16 cellular contexts compared by ENCODE assay signal in the genomic region with DNA sequence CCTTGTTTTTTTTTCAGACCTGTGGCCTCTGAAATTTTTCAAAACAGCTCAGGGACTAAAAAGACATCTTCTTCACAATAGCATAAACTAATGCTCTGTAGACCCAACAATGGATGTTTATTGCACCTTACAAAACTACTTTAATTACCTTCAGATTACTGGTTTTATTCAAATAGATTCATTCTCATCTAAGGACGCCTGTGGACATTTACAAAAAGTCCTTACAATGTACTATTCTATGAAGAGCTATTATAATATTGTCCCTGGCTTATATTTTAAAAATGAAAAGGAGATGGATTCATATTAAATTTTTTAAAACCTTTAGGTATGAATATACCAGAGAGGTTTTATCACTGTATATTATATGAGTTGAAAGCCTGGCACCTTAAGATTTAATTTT.
DNase-seq lines count a peak whose midpoint lies in the region; ATAC-seq, FAIRE-seq and TF ChIP-seq lines count a peak whose summit lies in the region.
"Had no signal": no experiment of that assay in that cellular context is flagged by ENCODE, and none has a peak within 500 bp of the region (broad histone marks: within the 10 kb centered on the region; RNA-seq: fewer than 3 reads in every experiment).

No MANE protein-coding gene starts in this region.

- H3K4me3 Mint-ChIP-seq in activated naive CD4-positive, alpha-beta T cell treated with anti-CD3 and anti-CD28 coated beads, Interleukin-2, amount 10 ng/mL, durations not matched to agents 7 days and 5 days: no peak overlapping the region
- H3K4me3 Mint-ChIP-seq: CD4-positive, alpha-beta memory T cell had no signal

- CTCF ChIA-PET in A549 (lab: Yijun Ruan, JAX): no interaction called here
- CTCF ChIA-PET in HCT116 (lab: Charles Lee): no interaction called here
- CTCF ChIA-PET in activated naive CD4-positive, alpha-beta T cell treated with anti-CD3 and anti-CD28 coated beads, Interleukin-2, amount 10 ng/mL, durations not matched to agents 7 days and 5 days (lab: Charles Lee): interaction anchor here (1.1 kb wide), 1 partner anchor 24 kb away, joined by 4 read pairs; no protein-coding TSS in a partner anchor

- intact Hi-C loops in HCT116 (cut with micrococcal nuclease): no loop called here

- H3K9me3 Mint-ChIP-seq in activated naive CD4-positive, alpha-beta T cell treated with anti-CD3 and anti-CD28 coated beads, Interleukin-2, amount 10 ng/mL, durations not matched to agents 7 days and 5 days: no peaks in the 10 kb centered on the region
- H3K9me3 Mint-ChIP-seq: CD4-positive, alpha-beta memory T cell had no signal

- no peak for ATAC-seq in A549
- no peak for ATAC-seq in HCT116

- H3K27me3 Mint-ChIP-seq in activated naive CD4-positive, alpha-beta T cell treated with anti-CD3 and anti-CD28 coated beads, Interleukin-2, amount 10 ng/mL, durations not matched to agents 7 days and 5 days: no peaks in the 10 kb centered on the region

- WGBS in A549 (ENCODE audit: missing lambda C conversion rate): 94% methylated on average over 1 of the region's 1 CpG

- no TSS peak for BruUV-seq in HCT116 (replicated peaks; lab: Mats Ljungman, UMichigan)

- H3K79me2 ChIP-seq in HCT116 (ENCODE audit: insufficient read depth, low read length): no peaks in the 10 kb centered on the region

- H3K4me2 ChIP-seq in A549 (peak overlapping the region; percentile 37; the same call in 1 of the 3 replicates), HCT116 (ENCODE audit: low read length) (no peak overlapping the region)

- no peak for TF ChIP-seq RAD21 in A549 (conservative IDR thresholded peaks at IDR 0.05 in 1 of 2, IDR thresholded peaks at IDR 0.05 in 1 of 2)
- TF ChIP-seq RAD21 in HCT116 (IDR thresholded peaks at IDR 0.05; ENCODE audit: low read depth): no peak

- H3K4me1 ChIP-seq in A549 (peaks cover 48% of the 10 kb centered on the region), HCT116 (ENCODE audit: control insufficient read depth in 1 of 2, insufficient read depth in 2 of 2, low read length in 2 of 2) (peaks cover 4 to 9% of the 10 kb centered on the region in 2 experiments; a peak in 3 of 4 replicates)
- H3K4me1 ChIP-seq: Caco-2 had no signal

- RAD21 ChIA-PET in HCT116 (lab: Charles Lee; ENCODE audit: low non-redundant PET in 1 of 2, low total read pairs in 2 of 2, uncharacterized antibody in 2 of 2, unreplicated experiment in 2 of 2): no interaction called here

- H4K20me1 ChIP-seq in HCT116 (ENCODE audit: insufficient read depth): no peaks in the 10 kb centered on the region

- H3K27me3 ChIP-seq in HCT116 (ENCODE audit: insufficient read depth, low read length): no peaks in the 10 kb centered on the region

- H3K36me3 Mint-ChIP-seq in activated naive CD4-positive, alpha-beta T cell treated with anti-CD3 and anti-CD28 coated beads, Interleukin-2, amount 10 ng/mL, durations not matched to agents 7 days and 5 days: no peaks in the 10 kb centered on the region
- H3K36me3 Mint-ChIP-seq: CD4-positive, alpha-beta memory T cell had no signal

- H3K36me3 ChIP-seq in HCT116 (ENCODE audit: control insufficient read depth in 1 of 2, insufficient read depth in 2 of 2, low read length in 2 of 2): no peaks in the 10 kb centered on the region
- H3K36me3 ChIP-seq: HAP-1 had no signal

- 0 out of 2 replicates have a peak, but pooled peaks cover 2% of the 10 kb centered on the region for H3K9me2 ChIP-seq in HCT116 (ENCODE audit: insufficient read depth)

- H2AFZ ChIP-seq in HCT116 (ENCODE audit: low read depth, low read length, poor library complexity, severe bottlenecking): peak overlapping the region; percentile 74

- TF ChIP-seq POLR2A in A549 (IDR thresholded peaks at IDR 0.05; ENCODE audit: low read length) (no peak), HCT116 (IDR thresholded peaks at IDR 0.05; ENCODE audit: borderline replicate concordance, extremely low read depth, insufficient read depth, insufficient read length) (no peak)

- TF ChIP-seq EP300 in A549 (IDR thresholded peaks at IDR 0.05): no peak

- DNase-seq in A549 (ENCODE audit: low read depth in 1 of 2, low spot score in 1 of 2) (no peak), HCT116 (ENCODE audit: low read depth, low spot score) (no peak), NCI-H2081 treated with DMSO at 0.1 percent for 48 hours (lab: John Stamatoyannopoulos, UW) (peak; percentile 21), NCI-H1092 (lab: John Stamatoyannopoulos, UW) (no peak)
- no peak for DNase-seq in effector CD4-positive, alpha-beta T cell
- no peak for DNase-seq in activated naive CD4-positive, alpha-beta T cell treated with anti-CD3 and anti-CD28 coated beads, Interleukin-2, amount 10 ng/mL, durations not matched to agents 7 days and 5 days
- DNase-seq: 8988T; C1 segment of cervical spinal cord; Caco-2; CD4-positive, alpha-beta memory T cell; DMS153; DND-41; GOT3 had no signal

- H3K4me1 Mint-ChIP-seq in activated naive CD4-positive, alpha-beta T cell treated with anti-CD3 and anti-CD28 coated beads, Interleukin-2, amount 10 ng/mL, durations not matched to agents 7 days and 5 days: no peaks in the 10 kb centered on the region
- H3K4me1 Mint-ChIP-seq: CD4-positive, alpha-beta memory T cell had no signal

- FAIRE-seq in A549 (lab: Jason Lieb, UNC): no peak
- FAIRE-seq: G401.6, GM12892 had no signal

- H3K27ac ChIP-seq in A549: peak overlapping the region; percentile 29 to 56; a peak in 2 of 6 replicates
- no peak overlapping the region for H3K27ac ChIP-seq in HCT116 (ENCODE audit: low read depth, low read length)

- H3K9me3 ChIP-seq in A549: no peaks in the 10 kb centered on the region
- H3K9me3 ChIP-seq in HCT116 (ENCODE audit: control insufficient read depth in 1 of 2, insufficient read depth in 1 of 2, low read depth in 1 of 2, low read length in 2 of 2): no peaks in the 10 kb centered on the region
- H3K9me3 ChIP-seq: Caco-2, HAP-1 had no signal

- POLR2A ChIA-PET in A549 (lab: Yijun Ruan, JAX) (no interaction called here), HCT116 (lab: Charles Lee) (no interaction called here)

- no peak overlapping the region for H3K27ac Mint-ChIP-seq in activated naive CD4-positive, alpha-beta T cell treated with anti-CD3 and anti-CD28 coated beads, Interleukin-2, amount 10 ng/mL, durations not matched to agents 7 days and 5 days
- H3K27ac Mint-ChIP-seq: CD4-positive, alpha-beta memory T cell had no signal

- no peak overlapping the region for H3K9ac ChIP-seq in HCT116 (ENCODE audit: low read length)

- no peak for TF ChIP-seq CTCF in A549 (IDR thresholded peaks at IDR 0.05)
- TF ChIP-seq CTCF in HCT116 (IDR thresholded peaks at IDR 0.05 in 2 of 3, conservative IDR thresholded peaks at IDR 0.05 in 1 of 3; ENCODE audit: borderline replicate concordance in 1 of 3, insufficient read depth in 1 of 3, low read depth in 2 of 3, low read length in 2 of 3): no peak

- H3K4me3 ChIP-seq in A549 (no peak overlapping the region), HCT116 (replicated peaks in 1 of 2; ENCODE audit: low read depth in 1 of 2, low read length in 2 of 2) (no peak overlapping the region)
- H3K4me3 ChIP-seq: HAP-1 had no signal

TF ChIP-seq in A549, 52 proteins besides CTCF, POLR2A, EP300 and RAD21 (continues in another document):
- TF ChIP-seq MAFK (IDR thresholded peaks at IDR 0.05; ENCODE audit: partially characterized antibody) (no peak), FOXS1 (CRISPR knock-in tag; IDR thresholded peaks at IDR 0.05) (no peak), KDM1A (IDR thresholded peaks at IDR 0.05; ENCODE audit: low read depth) (no peak), TP53 (CRISPR knock-in tag; IDR thresholded peaks at IDR 0.05) (no peak)
- TF ChIP-seq, protein P1, sequence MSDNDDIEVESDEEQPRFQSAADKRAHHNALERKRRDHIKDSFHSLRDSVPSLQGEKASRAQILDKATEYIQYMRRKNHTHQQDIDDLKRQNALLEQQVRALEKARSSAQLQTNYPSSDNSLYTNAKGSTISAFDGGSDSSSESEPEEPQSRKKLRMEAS (IDR thresholded peaks at IDR 0.05): no peak
- TF ChIP-seq, protein P2, sequence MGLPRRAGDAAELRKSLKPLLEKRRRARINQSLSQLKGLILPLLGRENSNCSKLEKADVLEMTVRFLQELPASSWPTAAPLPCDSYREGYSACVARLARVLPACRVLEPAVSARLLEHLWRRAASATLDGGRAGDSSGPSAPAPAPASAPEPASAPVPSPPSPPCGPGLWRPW (IDR thresholded peaks at IDR 0.05): no peak
- TF ChIP-seq, protein P3, sequence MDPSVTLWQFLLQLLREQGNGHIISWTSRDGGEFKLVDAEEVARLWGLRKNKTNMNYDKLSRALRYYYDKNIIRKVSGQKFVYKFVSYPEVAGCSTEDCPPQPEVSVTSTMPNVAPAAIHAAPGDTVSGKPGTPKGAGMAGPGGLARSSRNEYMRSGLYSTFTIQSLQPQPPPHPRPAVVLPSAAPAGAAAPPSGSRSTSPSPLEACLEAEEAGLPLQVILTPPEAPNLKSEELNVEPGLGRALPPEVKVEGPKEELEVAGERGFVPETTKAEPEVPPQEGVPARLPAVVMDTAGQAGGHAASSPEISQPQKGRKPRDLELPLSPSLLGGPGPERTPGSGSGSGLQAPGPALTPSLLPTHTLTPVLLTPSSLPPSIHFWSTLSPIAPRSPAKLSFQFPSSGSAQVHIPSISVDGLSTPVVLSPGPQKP (IDR thresholded peaks at IDR 0.05; ENCODE audit: low read depth, low read length): no peak

TF ChIP-seq in HCT116, 20 proteins besides CTCF, POLR2A, EP300 and RAD21:
- TF ChIP-seq EZH2phosphoT487 (IDR thresholded peaks at IDR 0.05; ENCODE audit: borderline replicate concordance) (no peak), CBX3 (IDR thresholded peaks at IDR 0.05; ENCODE audit: low read depth) (no peak), JUND (IDR thresholded peaks at IDR 0.05) (no peak), CEBPB (IDR thresholded peaks at IDR 0.05; ENCODE audit: low read depth) (no peak), POLR2AphosphoS5 (IDR thresholded peaks at IDR 0.05; ENCODE audit: low read depth, low read length) (no peak), ELF1 (IDR thresholded peaks at IDR 0.05; ENCODE audit: borderline replicate concordance, low read depth) (no peak)
